In the genomic region with DNA sequence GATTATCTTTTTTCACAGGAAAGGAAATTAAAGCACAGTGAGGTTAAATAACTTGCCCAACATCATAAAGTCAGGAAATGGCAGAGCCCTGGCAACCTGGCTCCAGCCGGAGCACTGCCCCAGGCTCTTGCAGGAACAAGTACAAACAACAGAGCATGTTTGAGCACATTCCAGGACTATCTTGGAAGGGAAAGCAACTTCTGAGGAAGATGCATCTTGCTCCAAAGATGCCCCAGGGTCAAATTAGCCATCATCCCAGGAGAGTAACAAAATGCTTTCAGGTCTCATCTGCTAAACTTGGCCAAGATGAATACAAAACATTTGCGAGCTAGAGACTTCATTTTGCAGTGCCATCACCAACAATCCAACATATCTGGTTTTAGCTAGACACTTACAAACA, we compare ENCODE assay signal across 17 cellular contexts.
"Had no signal": no experiment of that assay in that cellular context is flagged by ENCODE, and none has a peak within 500 bp of the region (broad histone marks: within the 10 kb centered on the region; RNA-seq: fewer than 3 reads in every experiment).

No MANE protein-coding gene starts in this region.

- H3K27ac ChIP-seq: neutrophil, psoas muscle, upper lobe of left lung had no signal

- H3K27me3 ChIP-seq: neutrophil, upper lobe of left lung had no signal

- H3K36me3 Mint-ChIP-seq: immature natural killer cell; naive thymus-derived CD4-positive, alpha-beta T cell had no signal

- H3K4me1 Mint-ChIP-seq: immature natural killer cell had no signal

- H3K9me3 Mint-ChIP-seq: immature natural killer cell had no signal

- H3K9me3 ChIP-seq: neutrophil, psoas muscle, upper lobe of left lung had no signal

- ATAC-seq: left colon; naive thymus-derived CD4-positive, alpha-beta T cell; psoas muscle; SK-N-SH treated with all-trans-retinoic acid at 6 μM for 48 hours had no signal

- H3K4me3 ChIP-seq: lung, psoas muscle, upper lobe of left lung had no signal

- H3K36me3 ChIP-seq: neutrophil, upper lobe of left lung had no signal

- H3K27ac Mint-ChIP-seq: immature natural killer cell; naive thymus-derived CD4-positive, alpha-beta T cell had no signal

- H3K4me1 ChIP-seq: psoas muscle, upper lobe of left lung had no signal

- DNase-seq: activated CD4-positive, alpha-beta T cell treated with anti-CD3 and anti-CD28 coated beads for 1 hour; activated CD4-positive, alpha-beta T cell treated with anti-CD3 and anti-CD28 coated beads, Interleukin-2, amount 50 U/mL, for 48 hours; aorta; cortex of kidney; effector CD8-positive, alpha-beta T cell; erythroblast; glutamatergic neuron; immature natural killer cell; left colon; naive thymus-derived CD4-positive, alpha-beta T cell; psoas muscle; stimulated activated CD4-positive, alpha-beta T cell treated with anti-CD3 and anti-CD28 coated beads, Interleukin-2, amount 100 ng/mL, for 48 hours; stimulated activated naive CD4-positive, alpha-beta T cell treated with Interleukin-2 at 50 U/mL for 16 hours; upper lobe of left lung had no signal

- H3K4me3 Mint-ChIP-seq: immature natural killer cell; naive thymus-derived CD4-positive, alpha-beta T cell had no signal
